8 cellular contexts compared by ENCODE assay signal in genomic region chr7:134891262-134892001, GRCh38.
DNase-seq lines count a peak whose midpoint lies in the region; ATAC-seq and TF ChIP-seq lines count a peak whose summit lies in the region.

No MANE protein-coding gene starts in this region.

- DNase-seq in DMS53 (lab: John Stamatoyannopoulos, UW) = peak; percentile 95
- peak; percentile 78 to 88 for DNase-seq in NCI-H446 (lab: John Stamatoyannopoulos, UW)
- peak; percentile 93 for DNase-seq in brain pericyte (ENCODE audit: low read depth, low spot score)
- peak; percentile 16 for DNase-seq in iPS DF 4.7 (ENCODE audit: extremely low read depth, low spot score)
- DNase-seq in retinal pigment epithelial cell (ENCODE audit: low read depth) = peak; percentile 74
- no peak for DNase-seq in NCI-H1436 (lab: John Stamatoyannopoulos, UW)

- no peak for ATAC-seq in HG03139 (IDR thresholded peaks at IDR 0.05; ENCODE audit: unreplicated experiment)
- ATAC-seq in HG03432 (IDR thresholded peaks at IDR 0.05; ENCODE audit: unreplicated experiment) = no peak

- TF ChIP-seq CTCF in retinal pigment epithelial cell (conservative IDR thresholded peaks at IDR 0.05; ENCODE audit: low read depth, low read length) = no peak

- H3K4me3 ChIP-seq in retinal pigment epithelial cell (ENCODE audit: low read length) = peak overlapping the region; percentile 58
